Comparison of ENCODE assay signal across 8 cellular contexts in the genomic region with DNA sequence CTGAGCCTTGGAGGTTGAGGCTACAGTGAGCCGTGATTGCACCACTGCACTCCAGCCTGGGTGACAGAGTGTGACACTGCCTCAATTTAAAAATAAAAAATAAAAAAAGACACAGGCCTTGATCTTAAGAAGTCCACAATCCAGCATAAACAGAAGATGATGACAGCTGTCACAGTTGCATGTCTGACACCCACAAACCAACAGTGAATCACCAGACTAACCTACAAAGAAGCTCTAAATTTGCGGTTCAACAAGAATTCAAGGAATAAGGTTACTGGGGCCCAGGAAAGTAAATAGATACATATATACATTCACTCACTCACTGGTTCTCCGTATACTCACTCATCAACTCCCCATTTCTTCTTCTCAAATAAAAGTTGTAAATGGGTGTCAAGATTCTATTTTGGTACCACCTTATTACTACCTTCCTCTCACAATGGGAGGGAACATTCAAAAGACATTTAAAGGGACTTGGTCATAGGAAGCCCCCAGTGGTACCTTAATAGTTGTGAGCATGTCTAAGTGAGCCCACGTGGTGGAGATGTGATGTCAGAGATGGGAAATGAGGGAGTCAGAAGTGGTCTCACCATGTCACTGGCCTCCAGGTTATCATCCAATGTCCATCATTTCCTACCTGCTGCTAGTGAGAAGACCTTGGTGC.
DNase-seq lines count a peak whose midpoint lies in the region; ATAC-seq and TF ChIP-seq lines count a peak whose summit lies in the region.

No MANE protein-coding gene starts in this region.

- H3K36me3 Mint-ChIP-seq in naive thymus-derived CD4-positive, alpha-beta T cell = peaks cover 0 to 26% (median 5%) of the 10 kb centered on the region in 5 donors
- H3K36me3 Mint-ChIP-seq in GM23338 (ENCODE audit: low read depth) = no peaks in the 10 kb centered on the region

- no peak overlapping the region for H3K4me2 ChIP-seq in GM23338

- no peak for TF ChIP-seq POLR2A in Peyer's patch (IDR thresholded peaks at IDR 0.05)

- TF ChIP-seq CTCF in Peyer's patch (IDR thresholded peaks at IDR 0.05) (no peak), ascending aorta (IDR thresholded peaks at IDR 0.05) (no peak), GM23338 (conservative IDR thresholded peaks at IDR 0.05; ENCODE audit: low read depth in 2 of 2) (no peak)

- no peak overlapping the region for H2AFZ ChIP-seq in GM23338

- no peaks in the 10 kb centered on the region for H3F3A ChIP-seq in GM23338 (replicated peaks; ENCODE audit: low read depth)

- no peak for DNase-seq in Peyer's patch
- no peak for DNase-seq in naive thymus-derived CD4-positive, alpha-beta T cell
- no peak for DNase-seq in COLO829 (ENCODE audit: low spot score)
- no peak for DNase-seq in ascending aorta (ENCODE audit: low spot score in 2 of 2)
- DNase-seq in GM23338 (ENCODE audit: low spot score) = no peak

- H3K4me3 ChIP-seq in Peyer's patch (no peak overlapping the region), ascending aorta (no peak overlapping the region), GM23338 (no peak overlapping the region)
- H3K4me3 ChIP-seq in naive thymus-derived CD4-positive, alpha-beta T cell (ENCODE audit: low read length) = no peak overlapping the region

- no peaks in the 10 kb centered on the region for H3K27me3 ChIP-seq in Peyer's patch
- no peaks in the 10 kb centered on the region for H3K27me3 ChIP-seq in naive thymus-derived CD4-positive, alpha-beta T cell (ENCODE audit: control insufficient read depth in 2 of 2, insufficient read depth in 2 of 2, low read length in 2 of 2)
- no peaks in the 10 kb centered on the region for H3K27me3 ChIP-seq in ascending aorta
- no peaks in the 10 kb centered on the region for H3K27me3 ChIP-seq in GM23338 (ENCODE audit: insufficient read depth)

- POLR2A ChIA-PET in naive thymus-derived CD4-positive, alpha-beta T cell (lab: Charles Lee) = interaction anchor here (1.3 kb wide), 1 partner anchor 592 kb away, joined by 3 read pairs; no protein-coding TSS in a partner anchor

- H3K4me1 Mint-ChIP-seq in naive thymus-derived CD4-positive, alpha-beta T cell = peaks cover 7 to 37% (median 32%) of the 10 kb centered on the region in 7 donors
- H3K4me1 Mint-ChIP-seq in GM23338 = peaks cover 6% of the 10 kb centered on the region; the same call in 2 of the 3 replicates

- H3K9me3 Mint-ChIP-seq in naive thymus-derived CD4-positive, alpha-beta T cell = no peaks in the 10 kb centered on the region
- H3K9me3 Mint-ChIP-seq in GM23338 = no peaks in the 10 kb centered on the region

- CTCF ChIA-PET in naive thymus-derived CD4-positive, alpha-beta T cell (lab: Charles Lee) = no interaction called here

- H3K36me3 ChIP-seq in Peyer's patch = no peaks in the 10 kb centered on the region
- peaks cover 0 to 3% (median 0%) of the 10 kb centered on the region in 3 experiments for H3K36me3 ChIP-seq in naive thymus-derived CD4-positive, alpha-beta T cell (ENCODE audit: control insufficient read depth in 2 of 3, insufficient read depth in 3 of 3, low read length in 3 of 3)
- H3K36me3 ChIP-seq in ascending aorta = no peaks in the 10 kb centered on the region
- no peaks in the 10 kb centered on the region for H3K36me3 ChIP-seq in GM23338 (ENCODE audit: insufficient read depth)

- H3K27me3 Mint-ChIP-seq in naive thymus-derived CD4-positive, alpha-beta T cell = peaks cover 0 to 2% (median 0%) of the 10 kb centered on the region in 5 donors
- H3K27me3 Mint-ChIP-seq in GM23338 (ENCODE audit: insufficient read depth, low read depth, poor library complexity) = peaks cover 2% of the 10 kb centered on the region

- H3K9me3 ChIP-seq in Peyer's patch (no peaks in the 10 kb centered on the region), ascending aorta (no peaks in the 10 kb centered on the region)
- no peaks in the 10 kb centered on the region for H3K9me3 ChIP-seq in naive thymus-derived CD4-positive, alpha-beta T cell (ENCODE audit: control insufficient read depth in 2 of 3, low read length in 3 of 3)

- peak overlapping the region in 1 of 10 donors; percentile 12 for H3K4me3 Mint-ChIP-seq in naive thymus-derived CD4-positive, alpha-beta T cell
- H3K4me3 Mint-ChIP-seq in GM23338 = no peak overlapping the region

- H3K27ac ChIP-seq in Peyer's patch = peak overlapping the region in 3 of 4 donors; percentile 9 to 71 (median 16)
- H3K27ac ChIP-seq in naive thymus-derived CD4-positive, alpha-beta T cell (ENCODE audit: low read depth, low read length) = no peak overlapping the region
- H3K27ac ChIP-seq in ascending aorta = no peak overlapping the region
- H3K27ac ChIP-seq in GM23338 (ENCODE audit: low read depth) = no peak overlapping the region

- no peaks in the 10 kb centered on the region for H3K9me2 ChIP-seq in GM23338 (ENCODE audit: insufficient read depth)

- peak overlapping the region in 3 of 9 donors; percentile 54 to 67 (median 62) for H3K27ac Mint-ChIP-seq in naive thymus-derived CD4-positive, alpha-beta T cell
- no peak overlapping the region; the same call in 1 of the 2 replicates for H3K27ac Mint-ChIP-seq in GM23338

- intact Hi-C loops in naive thymus-derived CD4-positive, alpha-beta T cell (cut with micrococcal nuclease) = no loop called here
- intact Hi-C loops in ascending aorta (cut with DNase I) = no loop called here

- H3K79me2 ChIP-seq in GM23338 (replicated peaks; ENCODE audit: insufficient read depth) = no peaks in the 10 kb centered on the region

- H4K20me1 ChIP-seq in GM23338 (replicated peaks; ENCODE audit: insufficient read depth) = no peaks in the 10 kb centered on the region; the same call in 1 of the 2 replicates

- ATAC-seq in GM18517 (IDR thresholded peaks at IDR 0.05; ENCODE audit: unreplicated experiment) (peak; percentile 3), HG02763 (IDR thresholded peaks at IDR 0.05; ENCODE audit: unreplicated experiment) (peak; percentile 0), GM23338 (no peak), HG03159 (IDR thresholded peaks at IDR 0.05; ENCODE audit: unreplicated experiment) (no peak)
- peak; percentile 40 for ATAC-seq in naive thymus-derived CD4-positive, alpha-beta T cell

- peaks cover 0 to 28% (median 11%) of the 10 kb centered on the region in 4 donors for H3K4me1 ChIP-seq in Peyer's patch
- peaks cover 7 to 8% of the 10 kb centered on the region in 2 donors for H3K4me1 ChIP-seq in naive thymus-derived CD4-positive, alpha-beta T cell (ENCODE audit: control insufficient read depth in 2 of 2, insufficient read depth in 2 of 2, low read length in 2 of 2)
- no peaks in the 10 kb centered on the region for H3K4me1 ChIP-seq in ascending aorta
- H3K4me1 ChIP-seq in GM23338 (ENCODE audit: insufficient read depth) = no peaks in the 10 kb centered on the region

TF ChIP-seq in GM23338, 12 proteins besides CTCF, POLR2A, EP300 and RAD21 (continues in another document):
- TF ChIP-seq, protein P1, sequence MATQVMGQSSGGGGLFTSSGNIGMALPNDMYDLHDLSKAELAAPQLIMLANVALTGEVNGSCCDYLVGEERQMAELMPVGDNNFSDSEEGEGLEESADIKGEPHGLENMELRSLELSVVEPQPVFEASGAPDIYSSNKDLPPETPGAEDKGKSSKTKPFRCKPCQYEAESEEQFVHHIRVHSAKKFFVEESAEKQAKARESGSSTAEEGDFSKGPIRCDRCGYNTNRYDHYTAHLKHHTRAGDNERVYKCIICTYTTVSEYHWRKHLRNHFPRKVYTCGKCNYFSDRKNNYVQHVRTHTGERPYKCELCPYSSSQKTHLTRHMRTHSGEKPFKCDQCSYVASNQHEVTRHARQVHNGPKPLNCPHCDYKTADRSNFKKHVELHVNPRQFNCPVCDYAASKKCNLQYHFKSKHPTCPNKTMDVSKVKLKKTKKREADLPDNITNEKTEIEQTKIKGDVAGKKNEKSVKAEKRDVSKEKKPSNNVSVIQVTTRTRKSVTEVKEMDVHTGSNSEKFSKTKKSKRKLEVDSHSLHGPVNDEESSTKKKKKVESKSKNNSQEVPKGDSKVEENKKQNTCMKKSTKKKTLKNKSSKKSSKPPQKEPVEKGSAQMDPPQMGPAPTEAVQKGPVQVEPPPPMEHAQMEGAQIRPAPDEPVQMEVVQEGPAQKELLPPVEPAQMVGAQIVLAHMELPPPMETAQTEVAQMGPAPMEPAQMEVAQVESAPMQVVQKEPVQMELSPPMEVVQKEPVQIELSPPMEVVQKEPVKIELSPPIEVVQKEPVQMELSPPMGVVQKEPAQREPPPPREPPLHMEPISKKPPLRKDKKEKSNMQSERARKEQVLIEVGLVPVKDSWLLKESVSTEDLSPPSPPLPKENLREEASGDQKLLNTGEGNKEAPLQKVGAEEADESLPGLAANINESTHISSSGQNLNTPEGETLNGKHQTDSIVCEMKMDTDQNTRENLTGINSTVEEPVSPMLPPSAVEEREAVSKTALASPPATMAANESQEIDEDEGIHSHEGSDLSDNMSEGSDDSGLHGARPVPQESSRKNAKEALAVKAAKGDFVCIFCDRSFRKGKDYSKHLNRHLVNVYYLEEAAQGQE (IDR thresholded peaks at IDR 0.05; ENCODE audit: unreplicated experiment) = no peak
- TF ChIP-seq CREB1 (CRISPR knock-in tag; IDR thresholded peaks at IDR 0.05; ENCODE audit: low read depth) = no peak
- TF ChIP-seq STAT1 (IDR thresholded peaks at IDR 0.05; ENCODE audit: unreplicated experiment) = no peak
- TF ChIP-seq JUNB (IDR thresholded peaks at IDR 0.05; ENCODE audit: unreplicated experiment) = no peak
- TF ChIP-seq, protein P2, sequence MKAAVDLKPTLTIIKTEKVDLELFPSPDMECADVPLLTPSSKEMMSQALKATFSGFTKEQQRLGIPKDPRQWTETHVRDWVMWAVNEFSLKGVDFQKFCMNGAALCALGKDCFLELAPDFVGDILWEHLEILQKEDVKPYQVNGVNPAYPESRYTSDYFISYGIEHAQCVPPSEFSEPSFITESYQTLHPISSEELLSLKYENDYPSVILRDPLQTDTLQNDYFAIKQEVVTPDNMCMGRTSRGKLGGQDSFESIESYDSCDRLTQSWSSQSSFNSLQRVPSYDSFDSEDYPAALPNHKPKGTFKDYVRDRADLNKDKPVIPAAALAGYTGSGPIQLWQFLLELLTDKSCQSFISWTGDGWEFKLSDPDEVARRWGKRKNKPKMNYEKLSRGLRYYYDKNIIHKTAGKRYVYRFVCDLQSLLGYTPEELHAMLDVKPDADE (IDR thresholded peaks at IDR 0.05) = no peak
- no peak for TF ChIP-seq ZNF331 (CRISPR knock-in tag; IDR thresholded peaks at IDR 0.05; ENCODE audit: low read depth)
- TF ChIP-seq POLR2AphosphoS5 (IDR thresholded peaks at IDR 0.05; ENCODE audit: low read depth) = no peak
- no peak for TF ChIP-seq EZH2 (IDR thresholded peaks at IDR 0.05; ENCODE audit: low read depth, unreplicated experiment)
- no peak for TF ChIP-seq ZNF114 (CRISPR knock-in tag; IDR thresholded peaks at IDR 0.05)

Comparison
In these comparisons a context has a peak if more than half of its experiments do, and no peak if none do; other contexts are left out.
1. ATAC-seq: peak in GM18517 (single experiment), HG02763 (single experiment) and naive thymus-derived CD4-positive, alpha-beta T cell (single experiment); none in GM23338 (single experiment) and HG03159 (single experiment).
2. H3K27ac ChIP-seq: peak in Peyer's patch (3 of 4); none in naive thymus-derived CD4-positive, alpha-beta T cell (single experiment), ascending aorta (0 of 2) and GM23338 (single experiment).